Comparison of ENCODE assay signal across 8 cellular contexts in genomic region chr9:95508242-95508967, GRCh38. TPM values are rescaled to one million over a fixed set of nuclear protein-coding genes. Genes with fewer than 3 reads are reported as not detected.
A peak's percentile ranks its signal among the peaks of the same experiment; 100 is the strongest.
DNase-seq lines count a peak whose midpoint lies in the region; ATAC-seq and TF ChIP-seq lines count a peak whose summit lies in the region.

No MANE protein-coding gene starts in this region.

- ATAC-seq in GM19023 (IDR thresholded peaks at IDR 0.05; ENCODE audit: unreplicated experiment): no peak

- TF ChIP-seq CTCF in BE2C (IDR thresholded peaks at IDR 0.05; ENCODE audit: low read depth, low read length) (no peak), foreskin fibroblast (IDR thresholded peaks at IDR 0.05; ENCODE audit: low read depth, low read length) (no peak)

- no peaks in the 10 kb centered on the region for H3K36me3 ChIP-seq in BE2C
- H3K36me3 ChIP-seq in HAP-1 (replicated peaks): peaks cover under 1% of the 10 kb centered on the region; the same call in 1 of the 2 replicates

- H3K9me3 ChIP-seq in BE2C (no peaks in the 10 kb centered on the region), HAP-1 (no peaks in the 10 kb centered on the region)

- H3K4me1 ChIP-seq in BE2C (peaks cover 6% of the 10 kb centered on the region), HAP-1 (peaks cover 27% of the 10 kb centered on the region)

- in situ Hi-C loops in HAP-1 (cut with MboI; ENCODE audit: low sequenced_read_pairs): loop anchor here (10.0 kb wide), 1 partner anchor 366 kb away; the partner anchor contains the start of gene ERCC6L2

- H3K27me3 ChIP-seq in BE2C (no peaks in the 10 kb centered on the region), HAP-1 (ENCODE audit: low read depth) (no peaks in the 10 kb centered on the region)

- peak overlapping the region; percentile 95 for H3K4me3 ChIP-seq in BE2C (ENCODE audit: low read depth, low read length)
- H3K4me3 ChIP-seq in HAP-1: peak overlapping the region; percentile 71
- H3K4me3 ChIP-seq in foreskin fibroblast (ENCODE audit: low read depth in 1 of 2, low read length in 2 of 2): peak overlapping the region; percentile 78 to 86

- DNase-seq in BE2C: peak; percentile 33
- DNase-seq in HAP-1 (ENCODE audit: low spot score in 2 of 2): no peak
- peak; percentile 48 for DNase-seq in activated T-cell treated with anti-CD3 and anti-CD28 coated beads, Interleukin-2, amount 50 U/mL, for 1 hour
- peak in 1 of 2 donors; percentile 66 for DNase-seq in foreskin fibroblast
- DNase-seq in retina: peak; percentile 49
- no peak for DNase-seq in SKM-1 treated with dmso at 0.1 percent for 144 hours (lab: John Stamatoyannopoulos, UW; ENCODE audit: unreplicated experiment)
- no peak for DNase-seq in A172 (ENCODE audit: low spot score)

RNA-seq across cellular contexts. Expression of gene PTCH1, which starts 8.4 kb away (rescaled TPM):
- polyA plus RNA-seq in BE2C (2012; ENCODE audit: insufficient read depth, insufficient read length, low read depth): 39.6 TPM
- 5.2 and 36.7 TPM in 2 replicates for total RNA-seq in A172 (2014; rRNA removed; shearing (Covaris generic))

Comparison
In these comparisons a context has a peak if more than half of its experiments do, and no peak if none do; other contexts are left out.
1. DNase-seq: peak in BE2C (single experiment), activated T-cell treated with anti-CD3 and anti-CD28 coated beads, Interleukin-2, amount 50 U/mL, for 1 hour (single experiment) and retina (single experiment); none in HAP-1 (0 of 2), SKM-1 treated with dmso at 0.1 percent for 144 hours (single experiment) and A172 (single experiment).
2. Peak in every context shown above with its lines, with median percentiles within 50 percentile points of each other: H3K4me3 ChIP-seq.